ENCODE assay signal across 1 cellular context in genomic region chr22:32533265-32534068, GRCh38.
TF ChIP-seq lines count a peak whose summit lies in the region.

No MANE protein-coding gene starts in this region.

TF ChIP-seq in K562, 482 proteins besides CTCF, POLR2A, EP300 and RAD21:
- no peak for TF ChIP-seq ZNF592 (IDR thresholded peaks at IDR 0.05)
- no peak for TF ChIP-seq NFXL1 (CRISPR knock-in tag; IDR thresholded peaks at IDR 0.05)
- no peak for TF ChIP-seq BHLHE40 (IDR thresholded peaks at IDR 0.05; ENCODE audit: low read length)
- no peak for TF ChIP-seq SMARCA4 (IDR thresholded peaks at IDR 0.05)
- no peak for TF ChIP-seq FOXO4 (CRISPR knock-in tag; IDR thresholded peaks at IDR 0.05)
- TF ChIP-seq ZNF408 (CRISPR knock-in tag; IDR thresholded peaks at IDR 0.05; ENCODE audit: low read depth), result no peak
- TF ChIP-seq FOXA3 (CRISPR knock-in tag; conservative IDR thresholded peaks at IDR 0.05 in 1 of 2, IDR thresholded peaks at IDR 0.05 in 1 of 2), result no peak
